7 cellular contexts compared by ENCODE assay signal in genomic region chr1:202901555-202901954, GRCh38.
"Had no signal": no experiment of that assay in that cellular context is flagged by ENCODE, and none has a peak within 500 bp of the region (broad histone marks: within the 10 kb centered on the region; RNA-seq: fewer than 3 reads in every experiment).

No MANE protein-coding gene starts in this region.

- H3K27me3 Mint-ChIP-seq: IgD-negative memory B cell had no signal

- ATAC-seq: HepG2, K562 had no signal

- DNase-seq: IMR-90, KBM-7, KG1 had no signal

- H3K27ac Mint-ChIP-seq: IgD-negative memory B cell had no signal

- H3K4me3 ChIP-seq: K562 had no signal

- H3K4me3 Mint-ChIP-seq: IgD-negative memory B cell had no signal

- H3K27ac ChIP-seq: HL-60 had no signal

- H3K9me3 Mint-ChIP-seq: IgD-negative memory B cell had no signal
